ENCODE assay signal across 8 cellular contexts in genomic region chr14:66359500-66359899, GRCh38.
A peak's percentile ranks its signal among the peaks of the same experiment; 100 is the strongest.
DNase-seq lines count a peak whose midpoint lies in the region; ATAC-seq lines count a peak whose summit lies in the region.

No MANE protein-coding gene starts in this region.

- peak; percentile 19 to 26 for DNase-seq in activated CD4-positive, alpha-beta T cell treated with anti-CD3 and anti-CD28 coated beads for 4 hours
- DNase-seq in activated CD4-positive, alpha-beta T cell treated with anti-CD3 and anti-CD28 coated beads, Interleukin-2, amount 50 U/mL, for 48 hours = no peak
- DNase-seq in HS-5 (ENCODE audit: low read depth) (peak; percentile 23), NCI-H82 treated with DMSO at 0.1 percent for 48 hours (lab: John Stamatoyannopoulos, UW; ENCODE audit: unreplicated experiment) (peak; percentile 7), cerebellar cortex (ENCODE audit: low spot score) (peak; percentile 88), lung microvascular endothelial cell (ENCODE audit: low read depth in 2 of 2) (peak; percentile 77 to 81), ureter (ENCODE audit: low spot score) (no peak)
- DNase-seq in stimulated activated effector memory CD8-positive, alpha-beta T cell treated with anti-CD3 and anti-CD28 coated beads, Interleukin-12 subunit alpha, Interleukin-12 subunit beta, amount 100 ng/mL, for 72 hours (ENCODE audit: low spot score in 2 of 2) = no peak

- H3K36me3 Mint-ChIP-seq in stimulated activated effector memory CD8-positive, alpha-beta T cell treated with anti-CD3 and anti-CD28 coated beads, Interleukin-12 subunit alpha, Interleukin-12 subunit beta, amount 100 ng/mL, for 72 hours = no peaks in the 10 kb centered on the region

- H3K9me3 Mint-ChIP-seq in stimulated activated effector memory CD8-positive, alpha-beta T cell treated with anti-CD3 and anti-CD28 coated beads, Interleukin-12 subunit alpha, Interleukin-12 subunit beta, amount 100 ng/mL, for 72 hours = no peaks in the 10 kb centered on the region

- H3K27ac Mint-ChIP-seq in stimulated activated effector memory CD8-positive, alpha-beta T cell treated with anti-CD3 and anti-CD28 coated beads, Interleukin-12 subunit alpha, Interleukin-12 subunit beta, amount 100 ng/mL, for 72 hours = no peak overlapping the region

- no peak overlapping the region for H3K4me3 Mint-ChIP-seq in stimulated activated effector memory CD8-positive, alpha-beta T cell treated with anti-CD3 and anti-CD28 coated beads, Interleukin-12 subunit alpha, Interleukin-12 subunit beta, amount 100 ng/mL, for 72 hours

- H3K4me1 Mint-ChIP-seq in stimulated activated effector memory CD8-positive, alpha-beta T cell treated with anti-CD3 and anti-CD28 coated beads, Interleukin-12 subunit alpha, Interleukin-12 subunit beta, amount 100 ng/mL, for 72 hours = no peaks in the 10 kb centered on the region

- no peak for ATAC-seq in stimulated activated effector memory CD8-positive, alpha-beta T cell treated with anti-CD3 and anti-CD28 coated beads, Interleukin-12 subunit alpha, Interleukin-12 subunit beta, amount 100 ng/mL, for 72 hours

Comparison
In these comparisons a context has a peak if more than half of its experiments do, and no peak if none do; other contexts are left out.
1. DNase-seq: peak in activated CD4-positive, alpha-beta T cell treated with anti-CD3 and anti-CD28 coated beads for 4 hours (2 of 2), HS-5 (single experiment), NCI-H82 treated with DMSO at 0.1 percent for 48 hours (single experiment), cerebellar cortex (single experiment) and lung microvascular endothelial cell (2 of 2); none in activated CD4-positive, alpha-beta T cell treated with anti-CD3 and anti-CD28 coated beads, Interleukin-2, amount 50 U/mL, for 48 hours (0 of 2), ureter (single experiment) and stimulated activated effector memory CD8-positive, alpha-beta T cell treated with anti-CD3 and anti-CD28 coated beads, Interleukin-12 subunit alpha, Interleukin-12 subunit beta, amount 100 ng/mL, for 72 hours (0 of 2).